In genomic region chr6:397056-397455, GRCh38 we compare ENCODE assay signal across 23 cellular contexts. TPM values are rescaled to one million over a fixed set of nuclear protein-coding genes. Genes with fewer than 3 reads are reported as not detected.
DNase-seq lines count a peak whose midpoint lies in the region; ATAC-seq, FAIRE-seq and TF ChIP-seq lines count a peak whose summit lies in the region.
"Had no signal": no experiment of that assay in that cellular context is flagged by ENCODE, and none has a peak within 500 bp of the region (broad histone marks: within the 10 kb centered on the region; RNA-seq: fewer than 3 reads in every experiment).

No MANE protein-coding gene starts in this region.

- no peak for FAIRE-seq in HTR-8/SVneo (lab: Jason Lieb, UNC)
- FAIRE-seq: HepG2, islet of Langerhans had no signal

- no peaks in the 10 kb centered on the region for H3K9me3 Mint-ChIP-seq in stimulated activated naive CD8-positive, alpha-beta T cell treated with anti-CD3 and anti-CD28 coated beads, Interleukin-15, Interleukin-2, amounts not matched to agents 100 ng/mL and 50 ng/mL, for 24 hours
- no peaks in the 10 kb centered on the region for H3K9me3 Mint-ChIP-seq in activated naive CD8-positive, alpha-beta T cell treated with anti-CD3 and anti-CD28 coated beads for 36 hours
- H3K9me3 Mint-ChIP-seq: T-cell had no signal

- H3K27me3 ChIP-seq in OCI-LY3 (ENCODE audit: low read depth, low read length), result no peaks in the 10 kb centered on the region

- no peak overlapping the region for H2AFZ ChIP-seq in OCI-LY3 (ENCODE audit: low read depth, low read length)
- H2AFZ ChIP-seq: hepatocyte had no signal

- peak overlapping the region; percentile 51 for H3K27ac Mint-ChIP-seq in stimulated activated naive CD8-positive, alpha-beta T cell treated with anti-CD3 and anti-CD28 coated beads, Interleukin-15, Interleukin-2, amounts not matched to agents 100 ng/mL and 50 ng/mL, for 24 hours
- H3K27ac Mint-ChIP-seq in activated naive CD8-positive, alpha-beta T cell treated with anti-CD3 and anti-CD28 coated beads for 36 hours, result peak overlapping the region; percentile 80

- H3K4me3 Mint-ChIP-seq in stimulated activated naive CD8-positive, alpha-beta T cell treated with anti-CD3 and anti-CD28 coated beads, Interleukin-15, Interleukin-2, amounts not matched to agents 100 ng/mL and 50 ng/mL, for 24 hours, result peak overlapping the region; percentile 72
- H3K4me3 Mint-ChIP-seq in activated naive CD8-positive, alpha-beta T cell treated with anti-CD3 and anti-CD28 coated beads for 36 hours, result peak overlapping the region; percentile 73
- H3K4me3 Mint-ChIP-seq: T-cell had no signal

- H3K9me3 ChIP-seq in OCI-LY3 (ENCODE audit: insufficient read depth, low read length), result no peaks in the 10 kb centered on the region
- H3K9me3 ChIP-seq: lower lobe of right lung, thyroid gland had no signal

- no peak for TF ChIP-seq CTCF in OCI-LY3 (IDR thresholded peaks at IDR 0.05; ENCODE audit: low read depth, low read length)

- peaks cover 91% of the 10 kb centered on the region for H3K36me3 Mint-ChIP-seq in stimulated activated naive CD8-positive, alpha-beta T cell treated with anti-CD3 and anti-CD28 coated beads, Interleukin-15, Interleukin-2, amounts not matched to agents 100 ng/mL and 50 ng/mL, for 24 hours (ENCODE audit: low read depth)
- H3K36me3 Mint-ChIP-seq in activated naive CD8-positive, alpha-beta T cell treated with anti-CD3 and anti-CD28 coated beads for 36 hours, result peaks cover 89% of the 10 kb centered on the region

- peaks cover 96% of the 10 kb centered on the region for H4K20me1 ChIP-seq in OCI-LY3 (ENCODE audit: insufficient read depth, low read length)

- no peak for DNase-seq in stimulated activated naive CD8-positive, alpha-beta T cell treated with anti-CD3 and anti-CD28 coated beads, Interleukin-15, Interleukin-2, amounts not matched to agents 100 U/mL and 50 U/mL, for 24 hours
- DNase-seq in activated naive CD8-positive, alpha-beta T cell treated with anti-CD3 and anti-CD28 coated beads for 36 hours, result no peak
- DNase-seq in HTR-8/SVneo (ENCODE audit: insufficient read length, low spot score), result no peak
- DNase-seq in UCSD-AML1 (lab: John Stamatoyannopoulos, UW; ENCODE audit: unreplicated experiment), result no peak
- DNase-seq: amniotic stem cell, dermis blood vessel endothelial cell, HCEC 1CT, lower lobe of right lung, NCI-H1436 treated with DMSO at 0.1 percent for 48 hours, NCI-H2171, right cardiac atrium, SHP77, T-cell, thyroid gland had no signal

- H3K36me3 ChIP-seq in OCI-LY3 (replicated peaks; ENCODE audit: low read depth, low read length), result peaks cover 93% of the 10 kb centered on the region
- H3K36me3 ChIP-seq: cardiac muscle cell, lower lobe of right lung, thyroid gland had no signal

- H3K4me1 Mint-ChIP-seq in stimulated activated naive CD8-positive, alpha-beta T cell treated with anti-CD3 and anti-CD28 coated beads, Interleukin-15, Interleukin-2, amounts not matched to agents 100 ng/mL and 50 ng/mL, for 24 hours (ENCODE audit: low read depth), result peaks cover 81% of the 10 kb centered on the region
- H3K4me1 Mint-ChIP-seq in activated naive CD8-positive, alpha-beta T cell treated with anti-CD3 and anti-CD28 coated beads for 36 hours, result peaks cover 70% of the 10 kb centered on the region

- H3K27ac ChIP-seq in OCI-LY3 (ENCODE audit: low read length), result peak overlapping the region; percentile 72
- H3K27ac ChIP-seq: cardiac muscle cell, hepatocyte, lower lobe of right lung, thyroid gland had no signal

- no peak for ATAC-seq in stimulated activated naive CD8-positive, alpha-beta T cell treated with anti-CD3 and anti-CD28 coated beads, Interleukin-15, Interleukin-2, amounts not matched to agents 100 U/mL and 50 U/mL, for 24 hours
- no peak for ATAC-seq in HG02973 (IDR thresholded peaks at IDR 0.05; ENCODE audit: unreplicated experiment)
- ATAC-seq: HepG2, lower lobe of right lung, right cardiac atrium, T-cell had no signal

- H3K27me3 Mint-ChIP-seq in stimulated activated naive CD8-positive, alpha-beta T cell treated with anti-CD3 and anti-CD28 coated beads, Interleukin-15, Interleukin-2, amounts not matched to agents 100 ng/mL and 50 ng/mL, for 24 hours, result no peaks in the 10 kb centered on the region
- H3K27me3 Mint-ChIP-seq in activated naive CD8-positive, alpha-beta T cell treated with anti-CD3 and anti-CD28 coated beads for 36 hours, result peaks cover 12% of the 10 kb centered on the region

- H3K4me3 ChIP-seq in OCI-LY3 (ENCODE audit: low read length), result peak overlapping the region; percentile 62
- H3K4me3 ChIP-seq: cardiac muscle cell, hepatocyte, lower lobe of right lung, thyroid gland had no signal

- peaks cover 67% of the 10 kb centered on the region for H3K4me1 ChIP-seq in OCI-LY3 (ENCODE audit: low read length)

- H3K9ac ChIP-seq in OCI-LY3 (ENCODE audit: low read length), result peak overlapping the region; percentile 37

- H3K79me2 ChIP-seq in OCI-LY3 (ENCODE audit: low read length), result peaks cover 99% of the 10 kb centered on the region
- H3K79me2 ChIP-seq: hepatocyte had no signal

- peak overlapping the region; percentile 68 for H3K4me2 ChIP-seq in OCI-LY3 (ENCODE audit: low read length)
- H3K4me2 ChIP-seq: hepatocyte had no signal

RNA-seq across cellular contexts. Expression of gene IRF4, which starts 5.5 kb away (rescaled TPM):
- 100 to 1,000 TPM; 432 to 438 TPM for total RNA-seq in activated naive CD8-positive, alpha-beta T cell treated with anti-CD3 and anti-CD28 coated beads for 36 hours
- total RNA-seq: cardiac muscle cell, dermis blood vessel endothelial cell, MCF 10A, osteocyte had no signal
